ENCODE assay signal across 18 cellular contexts in genomic region chr12:14199455-14200199, GRCh38.
DNase-seq lines count a peak whose midpoint lies in the region; ATAC-seq, FAIRE-seq and TF ChIP-seq lines count a peak whose summit lies in the region.
"Had no signal": no experiment of that assay in that cellular context is flagged by ENCODE, and none has a peak within 500 bp of the region (broad histone marks: within the 10 kb centered on the region; RNA-seq: fewer than 3 reads in every experiment).

No MANE protein-coding gene starts in this region.

- BruUV-seq in HepG2 (replicated peaks; lab: Mats Ljungman, UMichigan), result no TSS peak

- H3K4me1 ChIP-seq in liver (ENCODE audit: control insufficient read depth in 4 of 4, insufficient read depth in 4 of 4, low read length in 3 of 4) (peaks cover 0 to 7% (median 2%) of the 10 kb centered on the region in 4 donors), HepG2 (ENCODE audit: insufficient read depth, low read length) (no peaks in the 10 kb centered on the region), hepatocyte (ENCODE audit: insufficient read depth) (no peaks in the 10 kb centered on the region)
- H3K4me1 ChIP-seq: BLaER1 treated with 17β-estradiol and CSF1 and Interleukin-3, amounts not matched to agents 10 nM and 100 nM had no signal

- H3K4me1 Mint-ChIP-seq in osteocyte (ENCODE audit: unreplicated experiment) (no peaks in the 10 kb centered on the region), natural killer cell (no peaks in the 10 kb centered on the region)
- H3K4me1 Mint-ChIP-seq: B cell had no signal

- H3K9me3 ChIP-seq in liver (ENCODE audit: control insufficient read depth in 4 of 4, low read length in 3 of 4) (peaks cover 0 to 3% (median 0%) of the 10 kb centered on the region in 4 donors), HepG2 (ENCODE audit: low read length) (no peaks in the 10 kb centered on the region), hepatocyte (ENCODE audit: low read depth) (no peaks in the 10 kb centered on the region)
- H3K9me3 ChIP-seq: BLaER1 treated with 17β-estradiol and CSF1 and Interleukin-3, amounts not matched to agents 10 nM and 100 nM had no signal

- H4K20me1 ChIP-seq in HepG2 (ENCODE audit: insufficient read depth, low read length) (no peaks in the 10 kb centered on the region), hepatocyte (ENCODE audit: insufficient read depth, poor library complexity, severe bottlenecking) (no peaks in the 10 kb centered on the region)
- H4K20me1 ChIP-seq: BLaER1 treated with 17β-estradiol and CSF1 and Interleukin-3, amounts not matched to agents 10 nM and 100 nM had no signal

- no peak overlapping the region for H3K4me2 ChIP-seq in HepG2 (ENCODE audit: low read depth, low read length)
- peak overlapping the region; percentile 8 for H3K4me2 ChIP-seq in hepatocyte
- H3K4me2 ChIP-seq: BLaER1 treated with 17β-estradiol and CSF1 and Interleukin-3, amounts not matched to agents 10 nM and 100 nM had no signal

- TF ChIP-seq EP300 in HepG2 (IDR thresholded peaks at IDR 0.05; ENCODE audit: low read depth in 2 of 2, low read length in 2 of 2), result no peak
- TF ChIP-seq EP300 in HepG2 (CRISPR knock-in tag; IDR thresholded peaks at IDR 0.05; ENCODE audit: borderline replicate concordance), result no peak

- H3K27me3 ChIP-seq in liver (ENCODE audit: control insufficient read depth in 4 of 4, insufficient read depth in 4 of 4, low read length in 3 of 4) (no peaks in the 10 kb centered on the region), HepG2 (ENCODE audit: control insufficient read depth in 1 of 2, insufficient read depth in 2 of 2, low read length in 2 of 2) (no peaks in the 10 kb centered on the region), hepatocyte (no peaks in the 10 kb centered on the region)
- H3K27me3 ChIP-seq: BLaER1 treated with 17β-estradiol and CSF1 and Interleukin-3, amounts not matched to agents 10 nM and 100 nM had no signal

- no peak for TF ChIP-seq POLR2A in HepG2 (IDR thresholded peaks at IDR 0.05; ENCODE audit: insufficient read depth in 1 of 2, low read depth in 2 of 2, low read length in 2 of 2)

- H3K4me3 ChIP-seq in liver (ENCODE audit: low read depth in 1 of 3, low read length in 3 of 3), result no peak overlapping the region
- no peak overlapping the region for H3K4me3 ChIP-seq in HepG2 (replicated peaks in 1 of 3; ENCODE audit: insufficient read depth in 1 of 3, low read depth in 2 of 3, low read length in 3 of 3)
- no peak overlapping the region for H3K4me3 ChIP-seq in hepatocyte
- H3K4me3 ChIP-seq: BLaER1 treated with 17β-estradiol and CSF1 and Interleukin-3, amounts not matched to agents 10 nM and 100 nM had no signal

- no peak for DNase-seq in HepG2 (ENCODE audit: low spot score)
- no peak for DNase-seq in hepatocyte (ENCODE audit: low spot score)
- peak; percentile 17 for DNase-seq in osteocyte (ENCODE audit: extremely low spot score, unreplicated experiment)
- DNase-seq in natural killer cell, result no peak
- no peak for DNase-seq in central memory CD4-positive, alpha-beta T cell
- no peak for DNase-seq in NCI-H2171 (lab: John Stamatoyannopoulos, UW)
- DNase-seq: 8988T; Calu3; CD8-positive, alpha-beta T cell; DMS79 treated with DMSO at 0.1 percent for 48 hours; GF-D8; GOT3; H7; HFFc6 had no signal

- H3K27ac Mint-ChIP-seq in osteocyte (ENCODE audit: unreplicated experiment), result no peak overlapping the region
- no peak overlapping the region for H3K27ac Mint-ChIP-seq in natural killer cell
- H3K27ac Mint-ChIP-seq: B cell; CD8-positive, alpha-beta T cell; HFFc6 had no signal

- no peak overlapping the region for H3K9ac ChIP-seq in liver (ENCODE audit: low read depth in 1 of 2, low read length in 2 of 2)
- no peak overlapping the region for H3K9ac ChIP-seq in HepG2 (ENCODE audit: insufficient read depth, low read depth, low read length)
- H3K9ac ChIP-seq: BLaER1 treated with 17β-estradiol and CSF1 and Interleukin-3, amounts not matched to agents 10 nM and 100 nM had no signal

- WGBS in liver, result 52% methylated on average over 4 of the region's 4 CpGs
- WGBS in HepG2 (ENCODE audit: low lambda C conversion rate), result 8% methylated on average over 3 of the region's 4 CpGs
- 79% methylated on average over 4 of the region's 4 CpGs for WGBS in hepatocyte (ENCODE audit: low lambda C conversion rate, missing lambda C conversion rate)

- peaks cover 6% of the 10 kb centered on the region for H3K27me3 Mint-ChIP-seq in osteocyte (ENCODE audit: unreplicated experiment)
- no peaks in the 10 kb centered on the region for H3K27me3 Mint-ChIP-seq in natural killer cell (ENCODE audit: low read depth in 2 of 2)
- H3K27me3 Mint-ChIP-seq: B cell had no signal

- ATAC-seq in HepG2, result no peak
- no peak for ATAC-seq in natural killer cell
- ATAC-seq: CD8-positive, alpha-beta T cell; HCT116 had no signal

- H2AFZ ChIP-seq in HepG2 (ENCODE audit: low read length) (no peak overlapping the region), hepatocyte (no peak overlapping the region)

- in situ Hi-C loops in HepG2 (cut with HindIII; ENCODE audit: extremely low pct_ligation_motif_present, low pct_unique_long_range_greater_than_20kb), result no loop called here

- no peak overlapping the region for H3K4me3 Mint-ChIP-seq in osteocyte (ENCODE audit: unreplicated experiment)
- H3K4me3 Mint-ChIP-seq in natural killer cell, result no peak overlapping the region
- H3K4me3 Mint-ChIP-seq: B cell; CD8-positive, alpha-beta T cell; HFFc6 had no signal

- CTCF ChIA-PET in HepG2 (lab: Yijun Ruan, JAX; ENCODE audit: low intra/inter-chr PET ratio, low total read pairs), result no interaction called here

- no peak overlapping the region for H3K27ac ChIP-seq in liver (ENCODE audit: low read depth in 1 of 2, low read length in 2 of 2)
- no peak overlapping the region for H3K27ac ChIP-seq in HepG2 (ENCODE audit: extremely low read length, insufficient read depth, low read length)
- peak overlapping the region; percentile 29 for H3K27ac ChIP-seq in hepatocyte
- H3K27ac ChIP-seq: BLaER1 treated with 17β-estradiol and CSF1 and Interleukin-3, amounts not matched to agents 10 nM and 100 nM had no signal

- intact Hi-C loops in HepG2 (cut with micrococcal nuclease; ENCODE audit: unreplicated experiment), result no loop called here
- intact Hi-C loops in natural killer cell (cut with micrococcal nuclease), result no loop called here

- H3K36me3 ChIP-seq in liver (ENCODE audit: control insufficient read depth in 4 of 4, insufficient read depth in 3 of 4, low read depth in 1 of 4, low read length in 3 of 4) (no peaks in the 10 kb centered on the region), HepG2 (replicated peaks in 1 of 2; ENCODE audit: control insufficient read depth in 1 of 2, insufficient read depth in 2 of 2, low read length in 2 of 2) (no peaks in the 10 kb centered on the region), hepatocyte (replicated peaks; ENCODE audit: insufficient read depth, low read depth) (no peaks in the 10 kb centered on the region)
- H3K36me3 ChIP-seq: BLaER1 treated with 17β-estradiol and CSF1 and Interleukin-3, amounts not matched to agents 10 nM and 100 nM had no signal

- H3K36me3 Mint-ChIP-seq in osteocyte (ENCODE audit: unreplicated experiment), result no peaks in the 10 kb centered on the region
- no peaks in the 10 kb centered on the region for H3K36me3 Mint-ChIP-seq in natural killer cell
- H3K36me3 Mint-ChIP-seq: CD8-positive, alpha-beta T cell had no signal

- POLR2A ChIA-PET in HepG2 (lab: Yijun Ruan, JAX), result no interaction called here

- H3K9me2 ChIP-seq in hepatocyte (replicated peaks; ENCODE audit: insufficient read depth), result no peaks in the 10 kb centered on the region

- no peak for FAIRE-seq in HepG2 (lab: Jason Lieb, UNC)

- no peak for TF ChIP-seq CTCF in liver (IDR thresholded peaks at IDR 0.05; ENCODE audit: low read depth, low read length, missing input control)
- no peak for TF ChIP-seq CTCF in HepG2 (CRISPR knock-in tag; IDR thresholded peaks at IDR 0.05)
- TF ChIP-seq CTCF in hepatocyte (IDR thresholded peaks at IDR 0.05; ENCODE audit: poor library complexity), result no peak
- TF ChIP-seq CTCF in osteocyte (IDR thresholded peaks at IDR 0.05), result no peak
- TF ChIP-seq CTCF in natural killer cell (IDR thresholded peaks at IDR 0.05), result no peak

- H3K79me2 ChIP-seq in HepG2 (ENCODE audit: insufficient read depth, low read length) (no peaks in the 10 kb centered on the region), hepatocyte (no peaks in the 10 kb centered on the region)

- TF ChIP-seq RAD21 in liver (IDR thresholded peaks at IDR 0.05) (no peak), HepG2 (CRISPR knock-in tag; IDR thresholded peaks at IDR 0.05) (no peak)

- no peaks in the 10 kb centered on the region for H3K9me3 Mint-ChIP-seq in osteocyte (ENCODE audit: unreplicated experiment)
- H3K9me3 Mint-ChIP-seq in natural killer cell, result no peaks in the 10 kb centered on the region
- H3K9me3 Mint-ChIP-seq: HFFc6 had no signal

TF ChIP-seq in liver, 16 proteins besides CTCF, POLR2A, EP300 and RAD21 (continues in another document):
- TF ChIP-seq HNF4A (conservative IDR thresholded peaks at IDR 0.05), result peak; percentile 6 to 29
- peak; percentile 55 for TF ChIP-seq FOXA2 (IDR thresholded peaks at IDR 0.05)
- TF ChIP-seq FOXA1 (IDR thresholded peaks at IDR 0.05), result no peak

TF ChIP-seq in HepG2, 621 proteins besides CTCF, POLR2A, EP300 and RAD21 (continues in another document):
- TF ChIP-seq CHD2 (IDR thresholded peaks at IDR 0.05; ENCODE audit: low read depth, low read length) (no peak), GZF1 (CRISPR knock-in tag; IDR thresholded peaks at IDR 0.05) (no peak), ZBTB33 (CRISPR knock-in tag; IDR thresholded peaks at IDR 0.05) (no peak)
- TF ChIP-seq, protein P1, sequence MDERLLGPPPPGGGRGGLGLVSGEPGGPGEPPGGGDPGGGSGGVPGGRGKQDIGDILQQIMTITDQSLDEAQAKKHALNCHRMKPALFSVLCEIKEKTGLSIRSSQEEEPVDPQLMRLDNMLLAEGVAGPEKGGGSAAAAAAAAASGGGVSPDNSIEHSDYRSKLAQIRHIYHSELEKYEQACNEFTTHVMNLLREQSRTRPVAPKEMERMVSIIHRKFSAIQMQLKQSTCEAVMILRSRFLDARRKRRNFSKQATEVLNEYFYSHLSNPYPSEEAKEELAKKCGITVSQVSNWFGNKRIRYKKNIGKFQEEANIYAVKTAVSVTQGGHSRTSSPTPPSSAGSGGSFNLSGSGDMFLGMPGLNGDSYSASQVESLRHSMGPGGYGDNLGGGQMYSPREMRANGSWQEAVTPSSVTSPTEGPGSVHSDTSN (CRISPR knock-in tag; IDR thresholded peaks at IDR 0.05), result no peak
